ENCODE assay signal across 1 cellular context in the genomic region with DNA sequence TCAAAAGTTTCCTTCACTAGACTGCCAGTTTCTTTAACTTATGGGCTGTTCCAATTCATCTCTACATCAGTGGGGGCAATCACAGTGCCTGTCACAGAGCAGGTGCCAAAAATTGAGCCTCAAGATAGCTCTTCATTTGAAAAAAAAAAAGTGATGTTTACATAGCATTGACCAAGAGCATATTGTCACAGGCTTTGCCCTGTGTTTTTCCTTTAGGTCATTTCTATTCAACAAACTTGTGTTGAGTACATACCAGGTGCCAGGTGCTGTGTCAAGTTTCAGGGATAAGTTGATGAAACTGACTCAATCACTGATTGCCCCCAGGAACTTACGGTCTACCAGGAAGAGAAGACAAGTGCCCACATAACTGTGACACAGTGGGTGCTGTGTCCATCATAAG.
TF ChIP-seq lines count a peak whose summit lies in the region.

No MANE protein-coding gene starts in this region.

TF ChIP-seq in IMR-90, 13 proteins besides CTCF, POLR2A, EP300 and RAD21:
- TF ChIP-seq, protein P1, sequence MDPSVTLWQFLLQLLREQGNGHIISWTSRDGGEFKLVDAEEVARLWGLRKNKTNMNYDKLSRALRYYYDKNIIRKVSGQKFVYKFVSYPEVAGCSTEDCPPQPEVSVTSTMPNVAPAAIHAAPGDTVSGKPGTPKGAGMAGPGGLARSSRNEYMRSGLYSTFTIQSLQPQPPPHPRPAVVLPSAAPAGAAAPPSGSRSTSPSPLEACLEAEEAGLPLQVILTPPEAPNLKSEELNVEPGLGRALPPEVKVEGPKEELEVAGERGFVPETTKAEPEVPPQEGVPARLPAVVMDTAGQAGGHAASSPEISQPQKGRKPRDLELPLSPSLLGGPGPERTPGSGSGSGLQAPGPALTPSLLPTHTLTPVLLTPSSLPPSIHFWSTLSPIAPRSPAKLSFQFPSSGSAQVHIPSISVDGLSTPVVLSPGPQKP (IDR thresholded peaks at IDR 0.05; ENCODE audit: borderline replicate concordance, low read depth, low read length) = no peak
- TF ChIP-seq SMC3 (IDR thresholded peaks at IDR 0.05; ENCODE audit: low read depth, low read length) (no peak), BHLHE40 (IDR thresholded peaks at IDR 0.05; ENCODE audit: low read depth, low read length) (no peak)
